ENCODE assay signal across 8 cellular contexts in the genomic region with DNA sequence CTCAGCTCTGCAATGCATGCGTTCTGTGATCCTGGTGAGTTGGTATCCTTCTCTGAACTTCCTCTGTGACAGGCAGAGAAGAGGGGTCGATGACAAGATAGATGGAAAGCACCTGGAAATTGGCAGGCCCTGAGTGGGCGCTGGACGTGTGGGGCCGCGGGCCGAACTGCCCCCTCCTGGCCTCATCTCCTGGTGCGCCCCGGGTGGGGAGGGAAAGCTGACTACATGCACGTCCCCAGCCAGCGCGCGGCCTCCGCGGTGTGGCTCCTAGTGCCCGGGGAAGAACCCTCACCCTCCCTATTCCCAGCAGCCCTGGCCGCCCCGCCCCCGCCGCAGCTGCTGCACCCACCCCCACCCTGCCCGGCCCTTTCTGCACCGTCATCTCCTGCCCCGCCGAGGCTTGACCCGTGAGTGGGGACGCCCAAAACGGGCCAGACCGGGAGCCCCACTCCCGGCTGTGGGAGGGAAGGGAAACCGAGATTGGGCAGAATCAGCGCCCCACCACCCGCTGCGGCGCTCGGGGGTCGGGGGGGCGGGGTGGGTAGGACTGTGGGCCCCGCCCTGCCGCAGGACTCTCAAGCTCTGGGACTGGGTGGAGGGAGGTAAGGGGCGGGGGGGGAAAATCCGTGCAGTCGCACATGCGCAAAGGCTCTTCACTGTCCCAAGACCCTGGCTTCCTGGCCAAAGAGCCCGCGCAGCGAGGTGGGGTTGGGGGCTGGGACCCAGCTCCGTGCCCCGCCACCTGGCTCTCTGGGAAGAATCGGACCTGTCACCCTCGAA. TPM values are rescaled to one million over a fixed set of nuclear protein-coding genes. Genes with fewer than 3 reads are reported as not detected.
A peak's percentile ranks its signal among the peaks of the same experiment; 100 is the strongest.
DNase-seq lines count a peak whose midpoint lies in the region; ATAC-seq, FAIRE-seq and TF ChIP-seq lines count a peak whose summit lies in the region.

Gene NOL3, plus strand, starts transcription at position 371 of the 780 bp plus-strand sequence.

- BruUV-seq in HepG2 (replicated peaks; lab: Mats Ljungman, UMichigan) = no TSS peak

- H3K9me2 ChIP-seq in SK-N-SH = no peaks in the 10 kb centered on the region

- H4K20me1 ChIP-seq in SK-N-SH (ENCODE audit: insufficient read depth) (no peaks in the 10 kb centered on the region), HepG2 (ENCODE audit: insufficient read depth, low read length) (no peaks in the 10 kb centered on the region)

- POLR2A ChIA-PET in SK-N-SH (lab: Yijun Ruan, JAX) (interaction anchor here (0.9 to 2.6 kb wide), 8 partner anchors 10 to 153 kb away, joined by 3 to 15 read pairs (median 4); partner anchors contain the start of genes ELMO3, FBXL8, TMEM208 and TRADD), HepG2 (lab: Yijun Ruan, JAX) (interaction anchor here (0.6 to 3.4 kb wide), 25 partner anchors 11 to 340 kb away, joined by 3 to 54 read pairs (median 4); partner anchors contain the start of genes B3GNT9, CBFB, E2F4 and EXOC3L1)

- ATAC-seq in GM19463 (IDR thresholded peaks at IDR 0.05; ENCODE audit: unreplicated experiment) = peak; percentile 48
- ATAC-seq in HepG2 = peak; percentile 58
- no peak for ATAC-seq in GM19467 (IDR thresholded peaks at IDR 0.05; ENCODE audit: unreplicated experiment)

- H3K79me2 ChIP-seq in SK-N-SH (ENCODE audit: insufficient read depth) (peaks cover 14% of the 10 kb centered on the region; the same call in 1 of the 2 replicates), HepG2 (ENCODE audit: insufficient read depth, low read length) (no peaks in the 10 kb centered on the region)

- no peaks in the 10 kb centered on the region for H3K9me3 ChIP-seq in SK-N-SH
- H3K9me3 ChIP-seq in HepG2 (ENCODE audit: low read length) = no peaks in the 10 kb centered on the region
- H3K9me3 ChIP-seq in stomach = no peaks in the 10 kb centered on the region

- WGBS in SK-N-SH (ENCODE audit: low lambda C conversion rate) = 2% methylated on average over 9 of the region's 50 CpGs
- 1% methylated on average over 23 of the region's 50 CpGs for WGBS in HepG2 (ENCODE audit: low lambda C conversion rate)
- WGBS in stomach, 5 donors = 1 to 4% (median 2%) methylated on average over 15 to 50 of the region's 50 CpGs

- H3F3A ChIP-seq in SK-N-SH (replicated peaks; ENCODE audit: insufficient read depth) = peaks cover 32% of the 10 kb centered on the region

- H3K4me3 ChIP-seq in SK-N-SH (ENCODE audit: low read depth in 2 of 2, low read length in 1 of 2) (peak within 1 kb of the TSS; percentile 49 to 66), dorsolateral prefrontal cortex (peak within 1 kb of the TSS; percentile 16 to 69 (median 55)), HepG2 (replicated peaks in 1 of 3; ENCODE audit: insufficient read depth in 1 of 3, low read depth in 2 of 3, low read length in 3 of 3) (peak within 1 kb of the TSS; percentile 65 to 78 (median 67)), stomach (peak within 1 kb of the TSS; percentile 43 to 55 (median 49))

- H3K4me1 ChIP-seq in SK-N-SH (ENCODE audit: control insufficient read depth in 1 of 2, insufficient read depth in 2 of 2, low read depth in 1 of 2, low read length in 1 of 2) = peaks cover 38 to 39% of the 10 kb centered on the region in 2 experiments; a peak in 3 of 4 replicates
- H3K4me1 ChIP-seq in HepG2 (ENCODE audit: insufficient read depth, low read length) = peaks cover 63% of the 10 kb centered on the region
- H3K4me1 ChIP-seq in stomach = peaks cover 43 to 69% (median 58%) of the 10 kb centered on the region in 4 donors

- H3K9ac ChIP-seq in SK-N-SH = peak within 1 kb of the TSS; percentile 64
- H3K9ac ChIP-seq in HepG2 (ENCODE audit: insufficient read depth, low read depth, low read length) = peak within 1 kb of the TSS; percentile 75

- peak; percentile 73 for DNase-seq in DMS114 treated with DMSO at 0.1 percent for 48 hours (lab: John Stamatoyannopoulos, UW; ENCODE audit: unreplicated experiment)
- DNase-seq in HuH-7.5 (ENCODE audit: low spot score) = peak; percentile 91
- peak; percentile 93 for DNase-seq in SK-N-SH
- peak in 4 of 10 donors; percentile 63 to 79 (median 74) for DNase-seq in dorsolateral prefrontal cortex
- peak; percentile 87 for DNase-seq in HepG2 (ENCODE audit: low spot score)
- DNase-seq in stomach = peak; percentile 84

- TF ChIP-seq POLR2A in HepG2 (IDR thresholded peaks at IDR 0.05; ENCODE audit: insufficient read depth in 1 of 2, low read depth in 2 of 2, low read length in 2 of 2) (peak in 1 of 2 experiments; percentile 45; a peak in 1 of 4 replicates), stomach (IDR thresholded peaks at IDR 0.05) (no peak)

- peak within 1 kb of the TSS; percentile 81; the same call in 1 of the 2 replicates for H2AFZ ChIP-seq in SK-N-SH (ENCODE audit: low read depth)
- H2AFZ ChIP-seq in HepG2 (ENCODE audit: low read length) = peak within 1 kb of the TSS; percentile 30

- in situ Hi-C loops in HepG2 (cut with HindIII; ENCODE audit: extremely low pct_ligation_motif_present, low pct_unique_long_range_greater_than_20kb) = no loop called here

- TF ChIP-seq EP300 in SK-N-SH (IDR thresholded peaks at IDR 0.05; ENCODE audit: borderline replicate concordance in 1 of 2, low read depth in 1 of 2, low read length in 1 of 2) (peak in 1 of 2 experiments; percentile 27; a peak in 1 of 4 replicates), HepG2 (IDR thresholded peaks at IDR 0.05; ENCODE audit: low read depth in 2 of 2, low read length in 2 of 2) (peak in 1 of 2 experiments; percentile 30; a peak in 1 of 4 replicates), HepG2 (CRISPR knock-in tag; IDR thresholded peaks at IDR 0.05; ENCODE audit: borderline replicate concordance) (peak; percentile 15; the same call in 1 of the 2 replicates), stomach (IDR thresholded peaks at IDR 0.05) (no peak)

- H3K4me2 ChIP-seq in SK-N-SH = peak within 1 kb of the TSS; percentile 98
- peak within 1 kb of the TSS; percentile 99 for H3K4me2 ChIP-seq in HepG2 (ENCODE audit: low read depth, low read length)

- H3K27ac ChIP-seq in SK-N-SH (ENCODE audit: low read depth in 2 of 2, low read length in 1 of 2) = peak within 1 kb of the TSS; percentile 76 to 94
- H3K27ac ChIP-seq in dorsolateral prefrontal cortex = peak within 1 kb of the TSS; percentile 45 to 95 (median 89)
- H3K27ac ChIP-seq in HepG2 (ENCODE audit: extremely low read length, insufficient read depth, low read length) = peak within 1 kb of the TSS; percentile 71
- peak within 1 kb of the TSS; percentile 85 to 91 (median 88) for H3K27ac ChIP-seq in stomach

- intact Hi-C loops in dorsolateral prefrontal cortex (cut with DNase I) (no loop called here), HepG2 (cut with micrococcal nuclease; ENCODE audit: unreplicated experiment) (loop anchor here (1.0 kb wide), 2 partner anchors 13 to 193 kb away; partner anchors contain the start of gene MATCAP1), stomach (cut with DNase I; ENCODE audit: low total_unique reads) (no loop called here)

- TF ChIP-seq CTCF in SK-N-SH (IDR thresholded peaks at IDR 0.05) (no peak), dorsolateral prefrontal cortex (IDR thresholded peaks at IDR 0.05 in 54 of 56, conservative IDR thresholded peaks at IDR 0.05 in 2 of 56; ENCODE audit: low read depth in 1 of 56, partially characterized antibody in 56 of 56) (peak in 1 of 56 donors; percentile 4), HepG2 (CRISPR knock-in tag; IDR thresholded peaks at IDR 0.05) (peak; percentile 63), stomach (IDR thresholded peaks at IDR 0.05) (no peak)

- CTCF ChIA-PET in SK-N-SH (lab: Yijun Ruan, JAX) (interaction anchor here (0.8 to 4.1 kb wide), 19 partner anchors 9 to 275 kb away, joined by 3 to 32 read pairs (median 4); partner anchors contain the start of genes EXOC3L1, FBXL8, MATCAP1 and TMEM208), HepG2 (lab: Yijun Ruan, JAX; ENCODE audit: low intra/inter-chr PET ratio, low total read pairs) (interaction anchor here (0.7 to 1.5 kb wide), 3 partner anchors 11 to 13 kb away, joined by 3 to 4 read pairs (median 3); partner anchors contain the start of genes FBXL8, MATCAP1 and TRADD)

- FAIRE-seq in HepG2 (lab: Jason Lieb, UNC) = no peak

- no peaks in the 10 kb centered on the region for H3K27me3 ChIP-seq in SK-N-SH (ENCODE audit: insufficient read depth)
- no peaks in the 10 kb centered on the region for H3K27me3 ChIP-seq in dorsolateral prefrontal cortex
- H3K27me3 ChIP-seq in HepG2 (ENCODE audit: control insufficient read depth in 1 of 2, insufficient read depth in 2 of 2, low read length in 2 of 2) = peaks cover 4 to 34% of the 10 kb centered on the region in 2 experiments
- H3K27me3 ChIP-seq in stomach = peaks cover 0 to 59% (median 3%) of the 10 kb centered on the region in 3 donors

- TF ChIP-seq RAD21 in SK-N-SH (IDR thresholded peaks at IDR 0.05; ENCODE audit: low read length) = no peak
- peak; percentile 13; the same call in 1 of the 2 replicates for TF ChIP-seq RAD21 in HepG2 (CRISPR knock-in tag; IDR thresholded peaks at IDR 0.05)

- H3K36me3 ChIP-seq in SK-N-SH (replicated peaks in 1 of 2; ENCODE audit: control insufficient read depth in 1 of 2, insufficient read depth in 2 of 2, low read length in 1 of 2) (peaks cover 2 to 7% of the 10 kb centered on the region in 2 experiments), HepG2 (replicated peaks in 1 of 2; ENCODE audit: control insufficient read depth in 1 of 2, insufficient read depth in 2 of 2, low read length in 2 of 2) (no peaks in the 10 kb centered on the region; a peak in 1 of 5 replicates), stomach (peaks cover 0 to 2% (median 0%) of the 10 kb centered on the region in 4 donors)

RNA-seq across cellular contexts. Expression of gene NOL3, which starts in this region (rescaled TPM):
- 34.1 and 38.7 TPM in 2 replicates for polyA plus RNA-seq in SK-N-SH (2012; rRNA removed)
- 16.9 and 22.0 TPM in 2 replicates for polyA plus RNA-seq in SK-N-SH (2012; cell fraction: cytosol; rRNA removed)
- polyA plus RNA-seq in SK-N-SH (2012; cell fraction: nucleus; rRNA removed) = 131 and 167 TPM in 2 replicates
- 10 to 100 TPM; 23.0 to 67.7 (median 36.8) TPM for total RNA-seq in dorsolateral prefrontal cortex
- 3.1 and 5.7 TPM in 2 replicates for total RNA-seq in HepG2 (2016; rRNA removed; fragmentation: Illumina TruSeq; extraction: Trizol)
- 0.91 and 1.1 TPM in 2 replicates for total RNA-seq in HepG2 (2016; cell fraction: cytosol; rRNA removed; fragmentation: Illumina TruSeq; extraction: Trizol; ENCODE audit: low read depth)
- total RNA-seq in HepG2 (2016; cell fraction: insoluble cytoplasmic fraction; rRNA removed; fragmentation: Illumina TruSeq; extraction: Trizol) = 3.8 and 4.1 TPM in 2 replicates
- 2.1 and 2.2 TPM in 2 replicates for total RNA-seq in HepG2 (2016; cell fraction: membrane; rRNA removed; fragmentation: Illumina TruSeq; extraction: Trizol)
- 2.7 and 3.0 TPM in 2 replicates for total RNA-seq in HepG2 (2016; cell fraction: nucleus; rRNA removed; fragmentation: Illumina TruSeq; extraction: Trizol)
- polyA plus RNA-seq in HepG2 (2011; rRNA removed) = 20.5 and 23.3 TPM in 2 replicates
- polyA plus RNA-seq in HepG2 (2011; cell fraction: cytosol; rRNA removed) = 9.2 and 14.1 TPM in 2 replicates
- polyA plus RNA-seq in HepG2 (2011; cell fraction: nucleus; rRNA removed) = 78.8 and 95.6 TPM in 2 replicates
- 23.5 and 26.3 TPM in 2 replicates for polyA plus RNA-seq in HepG2 (2012)
- polyA plus RNA-seq in HepG2 (2016; cell fraction: cytosol; fragmentation: Illumina TruSeq; extraction: Trizol; ENCODE audit: low read depth) = 1.1 and 1.3 TPM in 2 replicates
- polyA plus RNA-seq in HepG2 (2016; cell fraction: insoluble cytoplasmic fraction; fragmentation: Illumina TruSeq; extraction: Trizol; ENCODE audit: low read depth) = 3.6 TPM in 2 replicates
- 2.3 and 2.9 TPM in 2 replicates for polyA plus RNA-seq in HepG2 (2016; cell fraction: membrane; fragmentation: Illumina TruSeq; extraction: Trizol; ENCODE audit: low read depth)
- polyA plus RNA-seq in HepG2 (2016; cell fraction: nucleus; fragmentation: Illumina TruSeq; extraction: Trizol; ENCODE audit: insufficient read depth, low read depth) = 18.2 and 26.0 TPM in 2 replicates
- 5.4 and 16.0 TPM in 2 replicates for polyA minus RNA-seq in HepG2 (2011; rRNA and poly(A)+ RNA removed; ENCODE audit: low replicate concordance)
- polyA minus RNA-seq in HepG2 (2011; cell fraction: cytosol; rRNA and poly(A)+ RNA removed) = 2.8 and 3.7 TPM in 2 replicates
- polyA minus RNA-seq in HepG2 (2011; cell fraction: nucleus; rRNA and poly(A)+ RNA removed) = 14.3 and 16.3 TPM in 2 replicates
- 100 to 1,000 TPM in 1 of 5 donors, 10 to 100 TPM in 4; 11.4 to 492 (median 39.4) TPM for total RNA-seq in stomach
- polyA plus RNA-seq in stomach = 10 to 100 TPM; 17.2 to 59.7 (median 21.5) TPM
